In the genomic region with DNA sequence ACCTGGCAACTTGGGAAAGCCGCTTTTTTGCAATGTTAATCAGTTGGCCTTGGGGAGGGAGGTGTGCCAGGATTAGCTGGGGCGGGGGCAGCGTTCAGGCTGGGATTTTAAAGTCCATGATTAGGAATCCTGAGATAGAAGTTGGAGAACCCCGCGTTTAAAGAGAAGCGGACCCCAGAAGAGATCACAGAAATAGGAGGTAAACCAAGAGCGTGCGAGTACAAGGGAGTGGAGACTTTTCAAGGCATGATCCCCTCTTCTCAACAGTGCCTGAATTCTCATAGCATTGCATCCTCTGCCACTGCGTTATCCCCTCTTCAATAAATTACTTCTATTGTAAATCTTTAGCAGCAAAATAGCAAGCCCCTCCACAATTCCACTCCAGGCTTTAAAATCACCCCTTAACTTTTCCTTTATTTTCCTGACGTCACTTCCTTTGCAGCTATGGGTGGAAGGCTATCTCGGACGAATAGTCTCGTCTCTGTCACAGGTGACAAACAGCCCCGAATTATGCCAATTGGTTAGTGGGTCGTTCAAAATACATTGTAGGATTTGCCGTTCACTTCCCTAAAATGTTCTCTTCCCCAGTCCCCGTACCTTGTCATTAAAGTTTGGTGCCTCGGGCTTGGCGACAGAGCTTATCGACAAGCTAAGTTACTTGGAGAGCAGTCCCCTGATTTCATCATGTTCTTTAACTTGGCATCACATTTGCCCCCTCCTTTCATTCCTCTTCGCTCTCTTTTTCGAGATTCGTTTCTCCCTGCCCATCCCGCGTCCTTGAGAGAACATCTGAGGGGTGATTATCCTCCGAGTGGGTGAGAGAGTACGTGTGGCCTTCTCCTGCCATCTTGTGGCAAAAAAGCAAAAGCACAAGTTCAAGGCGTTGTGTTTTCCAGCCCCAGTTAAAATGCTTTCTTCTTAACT, we compare ENCODE assay signal across 1 cellular context.
TF ChIP-seq lines count a peak whose summit lies in the region.

No MANE protein-coding gene starts in this region.

TF ChIP-seq in K562, 482 proteins besides CTCF, POLR2A, EP300 and RAD21 (continued from another document and continues in another):
- TF ChIP-seq CHD4 (IDR thresholded peaks at IDR 0.05; ENCODE audit: insufficient read depth, insufficient replicate concordance, low read depth, low read length, poor library complexity, severe bottlenecking) (peak; percentile 47), CXXC5 (CRISPR knock-in tag; IDR thresholded peaks at IDR 0.05) (peak; percentile 39; the same call in 1 of the 2 replicates), NR2F6 (CRISPR knock-in tag; IDR thresholded peaks at IDR 0.05) (no peak), ZNF764 (CRISPR knock-in tag; IDR thresholded peaks at IDR 0.05; ENCODE audit: low read depth) (no peak), ZNF174 (CRISPR knock-in tag; IDR thresholded peaks at IDR 0.05) (no peak), PPARD (CRISPR knock-in tag; IDR thresholded peaks at IDR 0.05) (no peak), HNRNPK (IDR thresholded peaks at IDR 0.05; ENCODE audit: low read depth, low read length, poor library complexity, severe bottlenecking) (no peak), TRIM24 (IDR thresholded peaks at IDR 0.05) (no peak), KLF16 (IDR thresholded peaks at IDR 0.05) (no peak; the same call in 1 of the 2 replicates), POU5F1 (IDR thresholded peaks at IDR 0.05; ENCODE audit: borderline replicate concordance, low read depth, low read length, partially characterized antibody) (no peak), ZNF76 (CRISPR knock-in tag; IDR thresholded peaks at IDR 0.05; ENCODE audit: borderline replicate concordance) (no peak), SP2 (IDR thresholded peaks at IDR 0.05; ENCODE audit: extremely low read depth, low read depth, low read length, poor library complexity, severe bottlenecking) (no peak), SETDB1 (IDR thresholded peaks at IDR 0.05; ENCODE audit: low read length) (no peak), CEBPG (CRISPR knock-in tag; IDR thresholded peaks at IDR 0.05) (peak; percentile 28; the same call in 1 of the 2 replicates), CEBPG (tag; conservative IDR thresholded peaks at IDR 0.05 in 1 of 2, IDR thresholded peaks at IDR 0.05 in 1 of 2) (peak in 1 of 2 experiments; percentile 58; a peak in 2 of 4 replicates), GATAD2B (IDR thresholded peaks at IDR 0.05; ENCODE audit: borderline replicate concordance) (no peak), GATAD2A (IDR thresholded peaks at IDR 0.05) (no peak), KHSRP (IDR thresholded peaks at IDR 0.05) (no peak), HMGN3 (IDR thresholded peaks at IDR 0.05; ENCODE audit: borderline replicate concordance, extremely low read depth, insufficient read length, low read depth, low read length) (no peak), NFYB (IDR thresholded peaks at IDR 0.05; ENCODE audit: extremely low read depth, insufficient read length) (no peak), COPS2 (conservative IDR thresholded peaks at IDR 0.05) (no peak), ZBTB17 (CRISPR knock-in tag; IDR thresholded peaks at IDR 0.05) (no peak), TEAD4 (IDR thresholded peaks at IDR 0.05; ENCODE audit: low read length) (no peak; the same call in 1 of the 2 replicates), TEAD4 (CRISPR knock-in tag; IDR thresholded peaks at IDR 0.05; ENCODE audit: borderline replicate concordance) (no peak), RFX5 (IDR thresholded peaks at IDR 0.05; ENCODE audit: low read depth, low read length) (no peak), SIN3A (IDR thresholded peaks at IDR 0.05; ENCODE audit: borderline replicate concordance in 2 of 2, control insufficient read depth in 1 of 2, low read depth in 2 of 2, low read length in 2 of 2) (peak; percentile 39 to 74; a peak in 2 of 4 replicates), NCOA2 (IDR thresholded peaks at IDR 0.05; ENCODE audit: partially characterized antibody in 2 of 2) (no peak), EHMT2 (IDR thresholded peaks at IDR 0.05) (no peak), TFAM (CRISPR knock-in tag; conservative IDR thresholded peaks at IDR 0.05) (no peak), NFATC3 (IDR thresholded peaks at IDR 0.05) (peak; percentile 69; the same call in 1 of the 2 replicates), TCF7L2 (IDR thresholded peaks at IDR 0.05; ENCODE audit: low read depth, low read length) (no peak), GABPB2 (CRISPR knock-in tag; conservative IDR thresholded peaks at IDR 0.05) (no peak), ZNF561 (CRISPR knock-in tag; conservative IDR thresholded peaks at IDR 0.05) (no peak), ZNF639 (CRISPR knock-in tag; conservative IDR thresholded peaks at IDR 0.05 in 1 of 2, IDR thresholded peaks at IDR 0.05 in 1 of 2) (no peak; a peak in 1 of 4 replicates), PHF8 (IDR thresholded peaks at IDR 0.05; ENCODE audit: borderline replicate concordance, low read length) (no peak), ADNP (tag; IDR thresholded peaks at IDR 0.05) (no peak), ZNF354B (CRISPR knock-in tag; IDR thresholded peaks at IDR 0.05) (no peak), HMG20B (CRISPR knock-in tag; IDR thresholded peaks at IDR 0.05) (no peak), ZNF282 (CRISPR knock-in tag; IDR thresholded peaks at IDR 0.05) (no peak), ZC3H11A (IDR thresholded peaks at IDR 0.05; ENCODE audit: low read depth, low read length) (no peak), DDX20 (tag; IDR thresholded peaks at IDR 0.05; ENCODE audit: low read depth) (no peak), GTF2E2 (tag; IDR thresholded peaks at IDR 0.05) (no peak; the same call in none of the 2 replicates), PML (IDR thresholded peaks at IDR 0.05; ENCODE audit: low read length) (peak; percentile 77)
- TF ChIP-seq, protein P1, sequence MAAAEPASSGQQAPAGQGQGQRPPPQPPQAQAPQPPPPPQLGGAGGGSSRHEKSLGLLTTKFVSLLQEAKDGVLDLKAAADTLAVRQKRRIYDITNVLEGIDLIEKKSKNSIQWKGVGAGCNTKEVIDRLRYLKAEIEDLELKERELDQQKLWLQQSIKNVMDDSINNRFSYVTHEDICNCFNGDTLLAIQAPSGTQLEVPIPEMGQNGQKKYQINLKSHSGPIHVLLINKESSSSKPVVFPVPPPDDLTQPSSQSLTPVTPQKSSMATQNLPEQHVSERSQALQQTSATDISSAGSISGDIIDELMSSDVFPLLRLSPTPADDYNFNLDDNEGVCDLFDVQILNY (CRISPR knock-in tag; IDR thresholded peaks at IDR 0.05) = no peak; the same call in 1 of the 2 replicates
- TF ChIP-seq, protein P2, sequence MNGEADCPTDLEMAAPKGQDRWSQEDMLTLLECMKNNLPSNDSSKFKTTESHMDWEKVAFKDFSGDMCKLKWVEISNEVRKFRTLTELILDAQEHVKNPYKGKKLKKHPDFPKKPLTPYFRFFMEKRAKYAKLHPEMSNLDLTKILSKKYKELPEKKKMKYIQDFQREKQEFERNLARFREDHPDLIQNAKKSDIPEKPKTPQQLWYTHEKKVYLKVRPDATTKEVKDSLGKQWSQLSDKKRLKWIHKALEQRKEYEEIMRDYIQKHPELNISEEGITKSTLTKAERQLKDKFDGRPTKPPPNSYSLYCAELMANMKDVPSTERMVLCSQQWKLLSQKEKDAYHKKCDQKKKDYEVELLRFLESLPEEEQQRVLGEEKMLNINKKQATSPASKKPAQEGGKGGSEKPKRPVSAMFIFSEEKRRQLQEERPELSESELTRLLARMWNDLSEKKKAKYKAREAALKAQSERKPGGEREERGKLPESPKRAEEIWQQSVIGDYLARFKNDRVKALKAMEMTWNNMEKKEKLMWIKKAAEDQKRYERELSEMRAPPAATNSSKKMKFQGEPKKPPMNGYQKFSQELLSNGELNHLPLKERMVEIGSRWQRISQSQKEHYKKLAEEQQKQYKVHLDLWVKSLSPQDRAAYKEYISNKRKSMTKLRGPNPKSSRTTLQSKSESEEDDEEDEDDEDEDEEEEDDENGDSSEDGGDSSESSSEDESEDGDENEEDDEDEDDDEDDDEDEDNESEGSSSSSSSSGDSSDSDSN (IDR thresholded peaks at IDR 0.05; ENCODE audit: borderline replicate concordance in 1 of 2, low read depth in 2 of 2, low read length in 2 of 2) = no peak
- TF ChIP-seq, protein P3, sequence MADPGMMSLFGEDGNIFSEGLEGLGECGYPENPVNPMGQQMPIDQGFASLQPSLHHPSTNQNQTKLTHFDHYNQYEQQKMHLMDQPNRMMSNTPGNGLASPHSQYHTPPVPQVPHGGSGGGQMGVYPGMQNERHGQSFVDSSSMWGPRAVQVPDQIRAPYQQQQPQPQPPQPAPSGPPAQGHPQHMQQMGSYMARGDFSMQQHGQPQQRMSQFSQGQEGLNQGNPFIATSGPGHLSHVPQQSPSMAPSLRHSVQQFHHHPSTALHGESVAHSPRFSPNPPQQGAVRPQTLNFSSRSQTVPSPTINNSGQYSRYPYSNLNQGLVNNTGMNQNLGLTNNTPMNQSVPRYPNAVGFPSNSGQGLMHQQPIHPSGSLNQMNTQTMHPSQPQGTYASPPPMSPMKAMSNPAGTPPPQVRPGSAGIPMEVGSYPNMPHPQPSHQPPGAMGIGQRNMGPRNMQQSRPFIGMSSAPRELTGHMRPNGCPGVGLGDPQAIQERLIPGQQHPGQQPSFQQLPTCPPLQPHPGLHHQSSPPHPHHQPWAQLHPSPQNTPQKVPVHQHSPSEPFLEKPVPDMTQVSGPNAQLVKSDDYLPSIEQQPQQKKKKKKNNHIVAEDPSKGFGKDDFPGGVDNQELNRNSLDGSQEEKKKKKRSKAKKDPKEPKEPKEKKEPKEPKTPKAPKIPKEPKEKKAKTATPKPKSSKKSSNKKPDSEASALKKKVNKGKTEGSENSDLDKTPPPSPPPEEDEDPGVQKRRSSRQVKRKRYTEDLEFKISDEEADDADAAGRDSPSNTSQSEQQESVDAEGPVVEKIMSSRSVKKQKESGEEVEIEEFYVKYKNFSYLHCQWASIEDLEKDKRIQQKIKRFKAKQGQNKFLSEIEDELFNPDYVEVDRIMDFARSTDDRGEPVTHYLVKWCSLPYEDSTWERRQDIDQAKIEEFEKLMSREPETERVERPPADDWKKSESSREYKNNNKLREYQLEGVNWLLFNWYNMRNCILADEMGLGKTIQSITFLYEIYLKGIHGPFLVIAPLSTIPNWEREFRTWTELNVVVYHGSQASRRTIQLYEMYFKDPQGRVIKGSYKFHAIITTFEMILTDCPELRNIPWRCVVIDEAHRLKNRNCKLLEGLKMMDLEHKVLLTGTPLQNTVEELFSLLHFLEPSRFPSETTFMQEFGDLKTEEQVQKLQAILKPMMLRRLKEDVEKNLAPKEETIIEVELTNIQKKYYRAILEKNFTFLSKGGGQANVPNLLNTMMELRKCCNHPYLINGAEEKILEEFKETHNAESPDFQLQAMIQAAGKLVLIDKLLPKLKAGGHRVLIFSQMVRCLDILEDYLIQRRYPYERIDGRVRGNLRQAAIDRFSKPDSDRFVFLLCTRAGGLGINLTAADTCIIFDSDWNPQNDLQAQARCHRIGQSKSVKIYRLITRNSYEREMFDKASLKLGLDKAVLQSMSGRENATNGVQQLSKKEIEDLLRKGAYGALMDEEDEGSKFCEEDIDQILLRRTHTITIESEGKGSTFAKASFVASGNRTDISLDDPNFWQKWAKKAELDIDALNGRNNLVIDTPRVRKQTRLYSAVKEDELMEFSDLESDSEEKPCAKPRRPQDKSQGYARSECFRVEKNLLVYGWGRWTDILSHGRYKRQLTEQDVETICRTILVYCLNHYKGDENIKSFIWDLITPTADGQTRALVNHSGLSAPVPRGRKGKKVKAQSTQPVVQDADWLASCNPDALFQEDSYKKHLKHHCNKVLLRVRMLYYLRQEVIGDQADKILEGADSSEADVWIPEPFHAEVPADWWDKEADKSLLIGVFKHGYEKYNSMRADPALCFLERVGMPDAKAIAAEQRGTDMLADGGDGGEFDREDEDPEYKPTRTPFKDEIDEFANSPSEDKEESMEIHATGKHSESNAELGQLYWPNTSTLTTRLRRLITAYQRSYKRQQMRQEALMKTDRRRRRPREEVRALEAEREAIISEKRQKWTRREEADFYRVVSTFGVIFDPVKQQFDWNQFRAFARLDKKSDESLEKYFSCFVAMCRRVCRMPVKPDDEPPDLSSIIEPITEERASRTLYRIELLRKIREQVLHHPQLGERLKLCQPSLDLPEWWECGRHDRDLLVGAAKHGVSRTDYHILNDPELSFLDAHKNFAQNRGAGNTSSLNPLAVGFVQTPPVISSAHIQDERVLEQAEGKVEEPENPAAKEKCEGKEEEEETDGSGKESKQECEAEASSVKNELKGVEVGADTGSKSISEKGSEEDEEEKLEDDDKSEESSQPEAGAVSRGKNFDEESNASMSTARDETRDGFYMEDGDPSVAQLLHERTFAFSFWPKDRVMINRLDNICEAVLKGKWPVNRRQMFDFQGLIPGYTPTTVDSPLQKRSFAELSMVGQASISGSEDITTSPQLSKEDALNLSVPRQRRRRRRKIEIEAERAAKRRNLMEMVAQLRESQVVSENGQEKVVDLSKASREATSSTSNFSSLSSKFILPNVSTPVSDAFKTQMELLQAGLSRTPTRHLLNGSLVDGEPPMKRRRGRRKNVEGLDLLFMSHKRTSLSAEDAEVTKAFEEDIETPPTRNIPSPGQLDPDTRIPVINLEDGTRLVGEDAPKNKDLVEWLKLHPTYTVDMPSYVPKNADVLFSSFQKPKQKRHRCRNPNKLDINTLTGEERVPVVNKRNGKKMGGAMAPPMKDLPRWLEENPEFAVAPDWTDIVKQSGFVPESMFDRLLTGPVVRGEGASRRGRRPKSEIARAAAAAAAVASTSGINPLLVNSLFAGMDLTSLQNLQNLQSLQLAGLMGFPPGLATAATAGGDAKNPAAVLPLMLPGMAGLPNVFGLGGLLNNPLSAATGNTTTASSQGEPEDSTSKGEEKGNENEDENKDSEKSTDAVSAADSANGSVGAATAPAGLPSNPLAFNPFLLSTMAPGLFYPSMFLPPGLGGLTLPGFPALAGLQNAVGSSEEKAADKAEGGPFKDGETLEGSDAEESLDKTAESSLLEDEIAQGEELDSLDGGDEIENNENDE (IDR thresholded peaks at IDR 0.05; ENCODE audit: low read depth, low read length) = no peak
- TF ChIP-seq, protein P4, sequence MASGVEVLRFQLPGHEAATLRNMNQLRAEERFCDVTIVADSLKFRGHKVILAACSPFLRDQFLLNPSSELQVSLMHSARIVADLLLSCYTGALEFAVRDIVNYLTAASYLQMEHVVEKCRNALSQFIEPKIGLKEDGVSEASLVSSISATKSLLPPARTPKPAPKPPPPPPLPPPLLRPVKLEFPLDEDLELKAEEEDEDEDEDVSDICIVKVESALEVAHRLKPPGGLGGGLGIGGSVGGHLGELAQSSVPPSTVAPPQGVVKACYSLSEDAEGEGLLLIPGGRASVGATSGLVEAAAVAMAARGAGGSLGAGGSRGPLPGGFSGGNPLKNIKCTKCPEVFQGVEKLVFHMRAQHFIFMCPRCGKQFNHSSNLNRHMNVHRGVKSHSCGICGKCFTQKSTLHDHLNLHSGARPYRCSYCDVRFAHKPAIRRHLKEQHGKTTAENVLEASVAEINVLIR (CRISPR knock-in tag; IDR thresholded peaks at IDR 0.05) = peak; percentile 64
